Comparison of ENCODE assay signal across 9 cellular contexts in the genomic region with DNA sequence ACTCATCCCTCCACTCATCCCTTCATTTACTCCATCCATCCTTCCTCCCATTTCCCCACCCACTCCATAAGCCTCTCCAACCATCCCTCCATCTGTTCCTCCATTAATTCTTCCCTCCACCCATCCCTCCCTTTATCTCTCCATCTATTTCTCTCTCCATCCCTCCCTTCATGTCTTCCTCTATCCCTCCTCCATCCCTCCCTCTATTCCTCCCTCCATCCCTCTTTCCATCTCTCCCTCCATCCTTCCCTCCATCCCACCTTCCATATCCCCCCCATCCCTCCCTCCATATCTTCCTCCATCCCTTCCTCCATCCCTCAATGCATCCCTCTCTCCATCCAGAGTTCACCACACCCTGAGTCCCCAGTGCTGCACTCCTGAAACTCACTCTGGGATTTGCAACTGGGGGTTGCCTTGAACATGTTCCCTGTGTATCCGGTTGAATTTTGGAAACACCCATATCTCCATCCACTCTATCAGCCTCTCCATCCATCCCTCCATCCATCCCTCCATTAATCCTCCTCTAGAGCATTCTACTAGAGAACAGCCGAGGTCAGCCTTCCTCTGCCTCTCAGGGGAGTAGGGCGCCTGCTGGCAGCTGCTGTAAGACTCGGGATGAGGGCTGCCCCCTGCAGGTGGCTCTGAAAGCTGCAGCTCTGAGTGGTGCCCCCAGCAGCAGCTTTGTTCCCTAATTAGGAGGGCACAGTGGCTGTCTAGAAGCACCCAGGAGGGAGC. TPM values are rescaled to one million over a fixed set of nuclear protein-coding genes. Genes with fewer than 3 reads are reported as not detected.
DNase-seq lines count a peak whose midpoint lies in the region; FAIRE-seq and TF ChIP-seq lines count a peak whose summit lies in the region.
"Had no signal": no experiment of that assay in that cellular context is flagged by ENCODE, and none has a peak within 500 bp of the region (broad histone marks: within the 10 kb centered on the region; RNA-seq: fewer than 3 reads in every experiment).

No MANE protein-coding gene starts in this region.

- H3K4me1 ChIP-seq in testis: peaks cover 6% of the 10 kb centered on the region

- no peak overlapping the region for H3K4me3 ChIP-seq in testis

- no peaks in the 10 kb centered on the region for H3K9me3 Mint-ChIP-seq in activated T-helper 1 cell treated with anti-CD3 and anti-CD28 coated beads, Interleukin-12 subunit alpha, Interleukin-12 subunit beta, Interleukin-2, Interleukin-4 antibody, amounts not matched to agents 30 ng/mL and 10 ng/mL and 1 ng/mL, durations not matched to agents 14 hours and 24 hours and 36 hours
- H3K9me3 Mint-ChIP-seq: dendritic cell treated with granulocyte-macrophage colony-stimulating factor and Interleukin-4, amounts not matched to agents 40 ng/mL and 50 ng/mL, for 4 days had no signal

- intact Hi-C loops in activated T-helper 1 cell treated with anti-CD3 and anti-CD28 coated beads, Interleukin-12 subunit alpha, Interleukin-12 subunit beta, Interleukin-2, Interleukin-4 antibody, amounts not matched to agents 30 ng/mL and 10 ng/mL and 1 ng/mL, durations not matched to agents 14 hours and 24 hours and 36 hours (cut with micrococcal nuclease): loop anchor here (1.0 kb wide), 6 partner anchors 21 to 192 kb away; no protein-coding TSS in a partner anchor
- intact Hi-C loops in testis (cut with DNase I; ENCODE audit: low total_unique reads): loop anchor here (10.0 kb wide), 1 partner anchor 114 kb away; no protein-coding TSS in a partner anchor

- 20 to 54% methylated on average over 4 of the region's 4 CpGs for WGBS in testis, 2 donors

- peak; percentile 56 for DNase-seq in EH (ENCODE audit: low read depth)
- peak; percentile 64 for DNase-seq in HTR-8/SVneo (ENCODE audit: insufficient read length, low spot score)
- DNase-seq in RPMI7951 (ENCODE audit: low read depth): peak; percentile 26
- DNase-seq in activated T-helper 1 cell treated with anti-CD3 and anti-CD28 coated beads, Interleukin-12 subunit alpha, Interleukin-12 subunit beta, Interleukin-2, Interleukin-4 antibody, amounts not matched to agents 30 ng/mL and 10 ng/mL and 1 ng/mL, durations not matched to agents 14 hours and 24 hours and 36 hours (ENCODE audit: low spot score): peak; percentile 63
- peak; percentile 18 for DNase-seq in fibroblast of the conjunctiva (ENCODE audit: low read depth)
- DNase-seq in occipital lobe (lab: John Stamatoyannopoulos, UW): peak; percentile 28
- DNase-seq in testis: peak; percentile 84
- no peak for DNase-seq in mesenteric fat pad (ENCODE audit: low spot score)

- no peak for TF ChIP-seq POLR2A in testis (IDR thresholded peaks at IDR 0.05)

- no peak overlapping the region for H3K4me3 Mint-ChIP-seq in activated T-helper 1 cell treated with anti-CD3 and anti-CD28 coated beads, Interleukin-12 subunit alpha, Interleukin-12 subunit beta, Interleukin-2, Interleukin-4 antibody, amounts not matched to agents 30 ng/mL and 10 ng/mL and 1 ng/mL, durations not matched to agents 14 hours and 24 hours and 36 hours
- H3K4me3 Mint-ChIP-seq: dendritic cell treated with granulocyte-macrophage colony-stimulating factor and Interleukin-4, amounts not matched to agents 40 ng/mL and 50 ng/mL, for 4 days had no signal

- peaks cover 6% of the 10 kb centered on the region for H3K4me1 Mint-ChIP-seq in activated T-helper 1 cell treated with anti-CD3 and anti-CD28 coated beads, Interleukin-12 subunit alpha, Interleukin-12 subunit beta, Interleukin-2, Interleukin-4 antibody, amounts not matched to agents 30 ng/mL and 10 ng/mL and 1 ng/mL, durations not matched to agents 14 hours and 24 hours and 36 hours (ENCODE audit: low read depth)

- no peaks in the 10 kb centered on the region for H3K27me3 ChIP-seq in testis

- no peaks in the 10 kb centered on the region for H3K36me3 Mint-ChIP-seq in activated T-helper 1 cell treated with anti-CD3 and anti-CD28 coated beads, Interleukin-12 subunit alpha, Interleukin-12 subunit beta, Interleukin-2, Interleukin-4 antibody, amounts not matched to agents 30 ng/mL and 10 ng/mL and 1 ng/mL, durations not matched to agents 14 hours and 24 hours and 36 hours (ENCODE audit: low read depth)

- no peaks in the 10 kb centered on the region for H3K9me3 ChIP-seq in testis

- TF ChIP-seq CTCF in testis (IDR thresholded peaks at IDR 0.05): peak; percentile 44 to 69 (median 58)

- no peak for FAIRE-seq in HTR-8/SVneo (lab: Jason Lieb, UNC)

- H3K36me3 ChIP-seq in testis (ENCODE audit: low read depth, missing control alignments): no peaks in the 10 kb centered on the region

- H3K27me3 Mint-ChIP-seq in activated T-helper 1 cell treated with anti-CD3 and anti-CD28 coated beads, Interleukin-12 subunit alpha, Interleukin-12 subunit beta, Interleukin-2, Interleukin-4 antibody, amounts not matched to agents 30 ng/mL and 10 ng/mL and 1 ng/mL, durations not matched to agents 14 hours and 24 hours and 36 hours (ENCODE audit: insufficient read depth): peaks cover 4% of the 10 kb centered on the region

- H3K27ac Mint-ChIP-seq in activated T-helper 1 cell treated with anti-CD3 and anti-CD28 coated beads, Interleukin-12 subunit alpha, Interleukin-12 subunit beta, Interleukin-2, Interleukin-4 antibody, amounts not matched to agents 30 ng/mL and 10 ng/mL and 1 ng/mL, durations not matched to agents 14 hours and 24 hours and 36 hours: no peak overlapping the region
- H3K27ac Mint-ChIP-seq: dendritic cell treated with granulocyte-macrophage colony-stimulating factor and Interleukin-4, amounts not matched to agents 40 ng/mL and 50 ng/mL, for 4 days had no signal

- H3K27ac ChIP-seq in testis: no peak overlapping the region

RNA-seq across cellular contexts. Expression of gene ABCG1, which starts 39.4 kb away (rescaled TPM):
- not detected in 2 replicates for total RNA-seq in RPMI7951 (2014; rRNA removed; shearing (Covaris generic))
- 9.3 and 10.2 TPM in 2 replicates for total RNA-seq in activated T-helper 1 cell treated with anti-CD3 and anti-CD28 coated beads, Interleukin-12 subunit alpha, Interleukin-12 subunit beta, Interleukin-2, Interleukin-4 antibody, amounts not matched to agents 30 ng/mL and 10 ng/mL and 1 ng/mL, durations not matched to agents 14 hours and 24 hours and 36 hours
- total RNA-seq in occipital lobe: 16.1 TPM
- total RNA-seq in testis: 1 to 10 TPM; 4.6 to 5.9 TPM
- 5.1 TPM for polyA plus RNA-seq in testis (ENCODE audit: insufficient read depth, low read depth, low replicate concordance)
- total RNA-seq in mesenteric fat pad: 25.9 TPM

RNA-seq across cellular contexts. Expression of gene TFF3, which starts 56.9 kb away (rescaled TPM):
- total RNA-seq in RPMI7951 (2014; rRNA removed; shearing (Covaris generic)): 0.29 and 2.6 TPM in 2 replicates
- total RNA-seq in activated T-helper 1 cell treated with anti-CD3 and anti-CD28 coated beads, Interleukin-12 subunit alpha, Interleukin-12 subunit beta, Interleukin-2, Interleukin-4 antibody, amounts not matched to agents 30 ng/mL and 10 ng/mL and 1 ng/mL, durations not matched to agents 14 hours and 24 hours and 36 hours: not detected in 2 replicates
- total RNA-seq in occipital lobe (not detected), testis (10 to 100 TPM in 1 of 2 donors, 1 to 10 TPM in 1; 3.9 to 12.9 TPM), mesenteric fat pad (5.5 TPM)
- 11.5 TPM for polyA plus RNA-seq in testis (ENCODE audit: insufficient read depth, low read depth, low replicate concordance)
